ENCODE assay signal across 25 cellular contexts in genomic region chr7:107882766-107883165, GRCh38.
"Had no signal": no experiment of that assay in that cellular context is flagged by ENCODE, and none has a peak within 500 bp of the region (broad histone marks: within the 10 kb centered on the region; RNA-seq: fewer than 3 reads in every experiment).

No MANE protein-coding gene starts in this region.

- ATAC-seq: activated CD8-positive, alpha-beta memory T cell treated with anti-CD3 and anti-CD28 coated beads, Interleukin-2, amount 10 ng/mL, durations not matched to agents 7 days and 5 days; Panc1; Right ventricle myocardium inferior; WTC11 had no signal

- DNase-seq: activated CD4-positive, alpha-beta T cell treated with anti-CD3 and anti-CD28 coated beads, Interleukin-2, amount 10 ng/mL, durations not matched to agents 24 days and 14 days; activated CD4-positive, alpha-beta T cell treated with anti-CD3 and anti-CD28 coated beads, Interleukin-2, amount 50 U/mL, for 48 hours; activated CD4-positive, CD25-positive, alpha-beta regulatory T cell treated with anti-CD3 and anti-CD28 coated beads, Interleukin-2, amount 50 U/mL, for 72 hours; activated CD8-positive, alpha-beta memory T cell treated with anti-CD3 and anti-CD28 coated beads, Interleukin-2, amount 10 ng/mL, durations not matched to agents 7 days and 5 days; activated effector memory CD4-positive, alpha-beta T cell treated with Interleukin-2 at 50 U/mL for 16 hours; activated naive CD4-positive, alpha-beta T cell; activated T-cell treated with anti-CD3 and anti-CD28 coated beads, Interleukin-2, amount 50 U/mL, for 24 hours; aorta; caudate nucleus; colonic mucosa; NCI-H1105 treated with DMSO at 0.1 percent for 48 hours; NCI-H1436 treated with DMSO at 0.1 percent for 48 hours; NCI-H187; NCI-H2081; NCI-H2171 treated with DMSO at 0.1 percent for 48 hours; NCI-H510A treated with DMSO at 0.1 percent for 48 hours; NCI-H774; NK-92 treated with Interleukin-12 subunit alpha and Interleukin-12 subunit beta, amount 100 ng/mL, for 24 hours; OCI-M1; RPMI8226; SK-N-SH; T-helper 1 cell had no signal
